8 cellular contexts compared by ENCODE assay signal in the genomic region with DNA sequence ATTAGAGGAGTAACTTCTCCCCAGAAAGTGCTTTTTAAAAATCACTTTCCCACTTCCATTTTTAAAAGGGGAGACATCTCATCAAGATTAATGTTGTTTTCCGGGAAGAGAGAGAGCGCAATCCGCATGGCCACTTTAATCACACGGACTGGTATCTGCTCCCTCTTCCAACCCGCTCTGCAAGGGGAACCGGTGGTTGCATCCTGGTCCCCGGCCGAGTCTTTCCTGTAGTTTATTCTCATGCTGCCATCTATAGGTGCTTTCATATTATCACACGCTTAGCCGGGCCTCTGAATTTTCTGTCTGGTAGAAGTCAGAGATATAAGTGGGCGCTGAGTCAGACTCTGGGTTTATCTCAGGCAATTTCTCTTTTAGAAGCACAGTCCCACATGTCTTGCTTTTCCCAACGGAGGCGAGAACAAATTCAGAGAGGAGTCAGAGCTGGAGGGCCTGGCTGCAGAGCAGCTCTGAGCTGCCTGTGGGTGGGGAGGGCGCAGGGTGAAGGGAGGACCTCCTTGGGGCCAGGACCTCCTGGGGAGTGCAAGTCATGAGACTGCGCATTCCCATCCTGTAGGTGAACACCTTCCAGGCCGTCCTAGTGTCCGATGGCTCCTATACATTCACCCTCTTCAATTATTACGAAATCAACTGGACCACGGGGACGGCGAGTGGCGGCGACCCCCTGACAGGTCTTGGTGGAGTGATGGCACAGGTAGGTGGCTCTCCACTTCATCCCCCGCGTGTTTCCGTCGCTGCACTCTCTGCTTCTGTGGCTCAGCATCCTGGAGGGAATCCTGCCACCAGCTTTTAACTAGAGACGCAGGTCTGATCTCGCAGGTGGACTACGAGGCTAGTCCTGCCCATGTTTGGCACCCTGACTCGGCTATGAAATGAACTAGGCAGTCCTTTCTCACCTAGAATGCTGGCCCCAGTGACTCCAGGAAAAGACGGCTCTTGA. TPM values are rescaled to one million over a fixed set of nuclear protein-coding genes. Genes with fewer than 3 reads are reported as not detected.
DNase-seq lines count a peak whose midpoint lies in the region; ATAC-seq and TF ChIP-seq lines count a peak whose summit lies in the region.

No MANE protein-coding gene starts in this region.

- H3K4me3 ChIP-seq in gastroesophageal sphincter = no peak overlapping the region

- H3K36me3 Mint-ChIP-seq in activated T-cell treated with anti-CD3 and anti-CD28 coated beads, Interleukin-2, amount 50 U/mL, for 4 hours (ENCODE audit: insufficient read depth) = no peaks in the 10 kb centered on the region
- H3K36me3 Mint-ChIP-seq in osteocyte (ENCODE audit: unreplicated experiment) = no peaks in the 10 kb centered on the region

- no peaks in the 10 kb centered on the region for H3K36me3 ChIP-seq in gastroesophageal sphincter

- H3K4me1 ChIP-seq in gastroesophageal sphincter = no peaks in the 10 kb centered on the region

- peaks cover 12% of the 10 kb centered on the region for H3K27me3 ChIP-seq in gastroesophageal sphincter

- no peak overlapping the region for H3K27ac ChIP-seq in gastroesophageal sphincter

- no peak for TF ChIP-seq POLR2A in gastroesophageal sphincter (IDR thresholded peaks at IDR 0.05)

- TF ChIP-seq CTCF in gastroesophageal sphincter (IDR thresholded peaks at IDR 0.05) (peak; percentile 13 to 59 (median 41)), osteocyte (IDR thresholded peaks at IDR 0.05) (peak; percentile 70)

- H3K9me3 Mint-ChIP-seq in activated T-cell treated with anti-CD3 and anti-CD28 coated beads, Interleukin-2, amount 50 U/mL, for 4 hours = no peaks in the 10 kb centered on the region
- H3K9me3 Mint-ChIP-seq in osteocyte (ENCODE audit: unreplicated experiment) = no peaks in the 10 kb centered on the region

- 26 to 51% methylated on average over 7 to 27 of the region's 32 CpGs for WGBS in gastroesophageal sphincter (ENCODE audit: low coverage in 1 of 2), 2 donors

- DNase-seq in EH (ENCODE audit: low read depth) (peak; percentile 75), NCI-H526 treated with DMSO at 0.1 percent for 48 hours (lab: John Stamatoyannopoulos, UW) (peak; percentile 94), osteocyte (ENCODE audit: extremely low spot score, unreplicated experiment) (no peak)
- peak; percentile 9 for DNase-seq in activated T-cell treated with anti-CD3 and anti-CD28 coated beads, Interleukin-2, amount 50 U/mL, for 4 hours

- no peak overlapping the region for H3K27ac Mint-ChIP-seq in osteocyte (ENCODE audit: unreplicated experiment)

- no peak overlapping the region for H3K4me3 Mint-ChIP-seq in activated T-cell treated with anti-CD3 and anti-CD28 coated beads, Interleukin-2, amount 50 U/mL, for 4 hours
- H3K4me3 Mint-ChIP-seq in osteocyte (ENCODE audit: unreplicated experiment) = no peak overlapping the region

- peaks cover 3% of the 10 kb centered on the region for H3K4me1 Mint-ChIP-seq in activated T-cell treated with anti-CD3 and anti-CD28 coated beads, Interleukin-2, amount 50 U/mL, for 4 hours (ENCODE audit: low read depth)
- H3K4me1 Mint-ChIP-seq in osteocyte (ENCODE audit: unreplicated experiment) = no peaks in the 10 kb centered on the region

- TF ChIP-seq EP300 in gastroesophageal sphincter (IDR thresholded peaks at IDR 0.05) = no peak

- peak; percentile 47 for ATAC-seq in HG03175 (IDR thresholded peaks at IDR 0.05; ENCODE audit: unreplicated experiment)
- ATAC-seq in activated T-cell treated with anti-CD3 and anti-CD28 coated beads, Interleukin-2, amount 50 U/mL, for 4 hours = peak; percentile 59 to 73
- ATAC-seq in gastroesophageal sphincter = peak; percentile 71
- no peak for ATAC-seq in HG03469 (IDR thresholded peaks at IDR 0.05; ENCODE audit: unreplicated experiment)
- no peak for ATAC-seq in HG02938 (IDR thresholded peaks at IDR 0.05; ENCODE audit: unreplicated experiment)

- H3K27me3 Mint-ChIP-seq in activated T-cell treated with anti-CD3 and anti-CD28 coated beads, Interleukin-2, amount 50 U/mL, for 4 hours (ENCODE audit: low read depth) = peaks cover 25% of the 10 kb centered on the region
- peaks cover 20% of the 10 kb centered on the region for H3K27me3 Mint-ChIP-seq in osteocyte (ENCODE audit: unreplicated experiment)

- no peaks in the 10 kb centered on the region for H3K9me3 ChIP-seq in gastroesophageal sphincter

RNA-seq across cellular contexts. Expression of gene TECTA, which starts 11.7 kb away (rescaled TPM):
- total RNA-seq in activated T-cell treated with anti-CD3 and anti-CD28 coated beads, Interleukin-2, amount 50 U/mL, for 4 hours = under 1 TPM; 0.11 to 0.20 (median 0.11) TPM
- total RNA-seq in gastroesophageal sphincter (1 to 10 TPM in 1 of 4 donors, under 1 TPM in 2, not detected in 1; 0.35 to 1.3 (median 0.78) TPM), osteocyte (0.94 and 1.3 TPM in 2 replicates)

Comparison
In these comparisons a context has a peak if more than half of its experiments do, and no peak if none do; other contexts are left out.
1. ATAC-seq: peak in HG03175 (single experiment), activated T-cell treated with anti-CD3 and anti-CD28 coated beads, Interleukin-2, amount 50 U/mL, for 4 hours (2 of 2) and gastroesophageal sphincter (single experiment); none in HG03469 (single experiment) and HG02938 (single experiment).